In the genomic region with DNA sequence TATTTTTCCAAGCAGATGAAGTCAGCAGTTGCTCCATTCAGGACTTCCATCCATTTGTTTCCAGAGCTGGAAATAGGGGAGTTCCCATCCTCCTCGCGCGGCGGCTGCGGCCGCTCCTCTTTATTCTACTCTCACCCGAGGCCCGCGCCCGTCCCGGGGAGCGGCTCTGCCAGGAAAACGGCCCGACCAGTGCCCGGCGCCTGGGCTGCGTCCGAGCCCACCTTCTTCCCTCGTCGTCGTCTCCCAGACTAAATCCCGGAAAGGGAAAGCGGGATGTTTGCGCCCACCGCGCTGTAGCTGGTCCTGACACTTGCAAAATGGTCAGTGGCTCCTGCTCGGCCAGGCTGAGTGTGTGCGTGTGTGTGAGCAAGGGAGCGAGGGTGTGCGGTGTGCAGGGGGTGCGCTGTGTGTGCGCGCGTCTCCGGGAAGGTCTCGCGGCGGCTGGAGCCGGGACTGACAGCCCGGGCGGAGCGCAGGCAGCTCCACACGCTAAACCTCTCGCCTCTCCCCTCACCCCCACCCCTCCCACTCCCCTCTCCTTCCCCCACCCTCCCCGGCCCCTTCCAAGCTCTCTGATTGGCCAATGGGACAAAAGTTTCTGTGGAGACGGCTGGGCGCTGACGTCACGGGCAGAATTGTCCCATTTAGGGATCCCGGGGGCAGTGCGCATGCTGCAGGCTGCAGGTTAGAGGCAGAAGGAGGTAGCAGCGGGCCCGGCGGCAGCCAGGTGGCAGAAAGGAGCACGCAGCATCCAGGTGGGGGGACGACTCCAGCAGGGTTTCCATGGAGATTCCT, we compare ENCODE assay signal across 1 cellular context.
TF ChIP-seq lines count a peak whose summit lies in the region.

A gene with protein sequence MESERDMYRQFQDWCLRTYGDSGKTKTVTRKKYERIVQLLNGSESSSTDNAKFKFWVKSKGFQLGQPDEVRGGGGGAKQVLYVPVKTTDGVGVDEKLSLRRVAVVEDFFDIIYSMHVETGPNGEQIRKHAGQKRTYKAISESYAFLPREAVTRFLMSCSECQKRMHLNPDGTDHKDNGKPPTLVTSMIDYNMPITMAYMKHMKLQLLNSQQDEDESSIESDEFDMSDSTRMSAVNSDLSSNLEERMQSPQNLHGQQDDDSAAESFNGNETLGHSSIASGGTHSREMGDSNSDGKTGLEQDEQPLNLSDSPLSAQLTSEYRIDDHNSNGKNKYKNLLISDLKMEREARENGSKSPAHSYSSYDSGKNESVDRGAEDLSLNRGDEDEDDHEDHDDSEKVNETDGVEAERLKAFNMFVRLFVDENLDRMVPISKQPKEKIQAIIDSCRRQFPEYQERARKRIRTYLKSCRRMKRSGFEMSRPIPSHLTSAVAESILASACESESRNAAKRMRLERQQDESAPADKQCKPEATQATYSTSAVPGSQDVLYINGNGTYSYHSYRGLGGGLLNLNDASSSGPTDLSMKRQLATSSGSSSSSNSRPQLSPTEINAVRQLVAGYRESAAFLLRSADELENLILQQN (minus strand): TSS at position 491 of the 795 bp plus-strand sequence. CDS start 1,660 bp downstream, outside the sequence.

TF ChIP-seq in SK-N-SH treated with all-trans-retinoic acid at 6 μM for 48 hours, 23 proteins besides CTCF, POLR2A, EP300 and RAD21 (continued from another document):
- TF ChIP-seq ZFP3 (CRISPR knock-in tag; IDR thresholded peaks at IDR 0.05) (no peak), ZFP30 (CRISPR knock-in tag; IDR thresholded peaks at IDR 0.05) (no peak), PPARA (CRISPR knock-in tag; IDR thresholded peaks at IDR 0.05; ENCODE audit: borderline replicate concordance) (no peak), TOX (CRISPR knock-in tag; IDR thresholded peaks at IDR 0.05; ENCODE audit: borderline replicate concordance) (no peak), ZC3H10 (CRISPR knock-in tag; IDR thresholded peaks at IDR 0.05) (no peak), ZNF8 (CRISPR knock-in tag; IDR thresholded peaks at IDR 0.05) (no peak), ESRRG (CRISPR knock-in tag; IDR thresholded peaks at IDR 0.05) (no peak), ZNF70 (CRISPR knock-in tag; IDR thresholded peaks at IDR 0.05) (no peak)
- TF ChIP-seq, protein P1, sequence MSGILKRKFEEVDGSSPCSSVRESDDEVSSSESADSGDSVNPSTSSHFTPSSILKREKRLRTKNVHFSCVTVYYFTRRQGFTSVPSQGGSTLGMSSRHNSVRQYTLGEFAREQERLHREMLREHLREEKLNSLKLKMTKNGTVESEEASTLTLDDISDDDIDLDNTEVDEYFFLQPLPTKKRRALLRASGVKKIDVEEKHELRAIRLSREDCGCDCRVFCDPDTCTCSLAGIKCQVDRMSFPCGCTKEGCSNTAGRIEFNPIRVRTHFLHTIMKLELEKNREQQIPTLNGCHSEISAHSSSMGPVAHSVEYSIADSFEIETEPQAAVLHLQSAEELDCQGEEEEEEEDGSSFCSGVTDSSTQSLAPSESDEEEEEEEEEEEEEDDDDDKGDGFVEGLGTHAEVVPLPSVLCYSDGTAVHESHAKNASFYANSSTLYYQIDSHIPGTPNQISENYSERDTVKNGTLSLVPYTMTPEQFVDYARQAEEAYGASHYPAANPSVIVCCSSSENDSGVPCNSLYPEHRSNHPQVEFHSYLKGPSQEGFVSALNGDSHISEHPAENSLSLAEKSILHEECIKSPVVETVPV (CRISPR knock-in tag; IDR thresholded peaks at IDR 0.05) = no peak
- TF ChIP-seq, protein P2, sequence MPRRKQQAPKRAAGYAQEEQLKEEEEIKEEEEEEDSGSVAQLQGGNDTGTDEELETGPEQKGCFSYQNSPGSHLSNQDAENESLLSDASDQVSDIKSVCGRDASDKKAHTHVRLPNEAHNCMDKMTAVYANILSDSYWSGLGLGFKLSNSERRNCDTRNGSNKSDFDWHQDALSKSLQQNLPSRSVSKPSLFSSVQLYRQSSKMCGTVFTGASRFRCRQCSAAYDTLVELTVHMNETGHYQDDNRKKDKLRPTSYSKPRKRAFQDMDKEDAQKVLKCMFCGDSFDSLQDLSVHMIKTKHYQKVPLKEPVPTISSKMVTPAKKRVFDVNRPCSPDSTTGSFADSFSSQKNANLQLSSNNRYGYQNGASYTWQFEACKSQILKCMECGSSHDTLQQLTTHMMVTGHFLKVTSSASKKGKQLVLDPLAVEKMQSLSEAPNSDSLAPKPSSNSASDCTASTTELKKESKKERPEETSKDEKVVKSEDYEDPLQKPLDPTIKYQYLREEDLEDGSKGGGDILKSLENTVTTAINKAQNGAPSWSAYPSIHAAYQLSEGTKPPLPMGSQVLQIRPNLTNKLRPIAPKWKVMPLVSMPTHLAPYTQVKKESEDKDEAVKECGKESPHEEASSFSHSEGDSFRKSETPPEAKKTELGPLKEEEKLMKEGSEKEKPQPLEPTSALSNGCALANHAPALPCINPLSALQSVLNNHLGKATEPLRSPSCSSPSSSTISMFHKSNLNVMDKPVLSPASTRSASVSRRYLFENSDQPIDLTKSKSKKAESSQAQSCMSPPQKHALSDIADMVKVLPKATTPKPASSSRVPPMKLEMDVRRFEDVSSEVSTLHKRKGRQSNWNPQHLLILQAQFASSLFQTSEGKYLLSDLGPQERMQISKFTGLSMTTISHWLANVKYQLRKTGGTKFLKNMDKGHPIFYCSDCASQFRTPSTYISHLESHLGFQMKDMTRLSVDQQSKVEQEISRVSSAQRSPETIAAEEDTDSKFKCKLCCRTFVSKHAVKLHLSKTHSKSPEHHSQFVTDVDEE (CRISPR knock-in tag; IDR thresholded peaks at IDR 0.05) = no peak
TF ChIP-seq in SK-N-SH treated with all-trans-retinoic acid at 6 μM for 48 hours: peak in this region for 0.
